ENCODE assay signal across 9 cellular contexts in genomic region chr9:136345281-136346156, GRCh38. TPM values are rescaled to one million over a fixed set of nuclear protein-coding genes. Genes with fewer than 3 reads are reported as not detected.
DNase-seq lines count a peak whose midpoint lies in the region; ATAC-seq, FAIRE-seq and TF ChIP-seq lines count a peak whose summit lies in the region.
"Had no signal": no experiment of that assay in that cellular context is flagged by ENCODE, and none has a peak within 500 bp of the region (broad histone marks: within the 10 kb centered on the region; RNA-seq: fewer than 3 reads in every experiment).

No MANE protein-coding gene starts in this region.

- peak overlapping the region; percentile 6 for H3K4me3 Mint-ChIP-seq in chondrocyte (ENCODE audit: unreplicated experiment)
- H3K4me3 Mint-ChIP-seq: T-helper 1 cell treated with Interleukin-12 subunit alpha and Interleukin-12 subunit beta and Interleukin-4 antibody, amounts not matched to agents 30 μg/mL and 1 μg/mL, for 36 hours had no signal

- 51 to 65% methylated on average over 15 to 41 of the region's 43 CpGs for WGBS in testis, 2 donors

- H3K4me3 ChIP-seq in testis, result no peak overlapping the region

- H3K36me3 Mint-ChIP-seq in chondrocyte (ENCODE audit: low read depth), result no peaks in the 10 kb centered on the region

- peak; percentile 73 for TF ChIP-seq CTCF in chondrocyte (IDR thresholded peaks at IDR 0.05)
- TF ChIP-seq CTCF in testis (IDR thresholded peaks at IDR 0.05), result peak; percentile 19 to 57 (median 30)

- H3K4me1 ChIP-seq in testis, result peaks cover 47% of the 10 kb centered on the region

- H3K36me3 ChIP-seq in testis (ENCODE audit: low read depth, missing control alignments), result no peaks in the 10 kb centered on the region

- no peaks in the 10 kb centered on the region for H3K27me3 Mint-ChIP-seq in chondrocyte (ENCODE audit: low read depth)

- H3K27ac ChIP-seq in testis, result peak overlapping the region; percentile 25 to 29

- H3K27me3 ChIP-seq in testis, result no peaks in the 10 kb centered on the region

- no peaks in the 10 kb centered on the region for H3K9me3 Mint-ChIP-seq in chondrocyte (ENCODE audit: low read depth)
- H3K9me3 Mint-ChIP-seq: T-helper 1 cell treated with Interleukin-12 subunit alpha and Interleukin-12 subunit beta and Interleukin-4 antibody, amounts not matched to agents 30 μg/mL and 1 μg/mL, for 36 hours had no signal

- ATAC-seq in HG02970 (IDR thresholded peaks at IDR 0.05; ENCODE audit: low FRiP score, unreplicated experiment), result no peak

- intact Hi-C loops in testis (cut with DNase I; ENCODE audit: low total_unique reads), result no loop called here

- H3K27ac Mint-ChIP-seq in chondrocyte (ENCODE audit: unreplicated experiment), result peak overlapping the region; percentile 17
- H3K27ac Mint-ChIP-seq: T-helper 1 cell treated with Interleukin-12 subunit alpha and Interleukin-12 subunit beta and Interleukin-4 antibody, amounts not matched to agents 30 μg/mL and 1 μg/mL, for 36 hours had no signal

- TF ChIP-seq POLR2A in testis (IDR thresholded peaks at IDR 0.05), result no peak

- no peaks in the 10 kb centered on the region for H3K9me3 ChIP-seq in testis

- no peak for FAIRE-seq in HTR-8/SVneo (lab: Jason Lieb, UNC)

- DNase-seq in HuH-7 (ENCODE audit: low spot score), result peak; percentile 96
- DNase-seq in chondrocyte (ENCODE audit: low spot score), result no peak
- peak; percentile 15 for DNase-seq in kidney glomerular epithelial cell (lab: John Stamatoyannopoulos, UW)
- peak; percentile 78 for DNase-seq in testis
- no peak for DNase-seq in HTR-8/SVneo (ENCODE audit: insufficient read length, low spot score)
- no peak for DNase-seq in T-helper 2 cell
- DNase-seq in NCI-H69 (lab: John Stamatoyannopoulos, UW), result no peak

- peaks cover 13% of the 10 kb centered on the region for H3K4me1 Mint-ChIP-seq in chondrocyte (ENCODE audit: low read depth)

RNA-seq across cellular contexts. Expression of gene DNLZ, which starts 18.0 kb away (rescaled TPM):
- 16.4 to 19.9 TPM (median 17.7 TPM) in 3 replicates for total RNA-seq in chondrocyte
- 10 to 100 TPM; 48.2 to 51.1 TPM for total RNA-seq in testis
- polyA plus RNA-seq in testis (ENCODE audit: insufficient read depth, low read depth, low replicate concordance), result 14.0 TPM

RNA-seq across cellular contexts. Expression of gene GPSM1, which starts 18.2 kb away (rescaled TPM):
- total RNA-seq in chondrocyte, result 25.3 to 43.5 TPM (median 40.0 TPM) in 3 replicates
- 100 to 1,000 TPM in 1 of 2 donors, 10 to 100 TPM in 1; 84.4 to 101 TPM for total RNA-seq in testis
- 33.5 TPM for polyA plus RNA-seq in testis (ENCODE audit: insufficient read depth, low read depth, low replicate concordance)

RNA-seq across cellular contexts. Expression of gene CARD9, which starts 27.9 kb away (rescaled TPM):
- total RNA-seq in chondrocyte (0.22 to 2.4 TPM (median 1.9 TPM) in 3 replicates), testis (1 to 10 TPM; 3.5 to 3.7 TPM)
- polyA plus RNA-seq in testis (ENCODE audit: insufficient read depth, low read depth, low replicate concordance), result 1.8 TPM

RNA-seq across cellular contexts. Expression of gene CCDC187, which starts 41.6 kb away (rescaled TPM):
- total RNA-seq in chondrocyte (not detected in 3 replicates), testis (10 to 100 TPM; 13.8 to 61.5 TPM)
- 33.4 TPM for polyA plus RNA-seq in testis (ENCODE audit: insufficient read depth, low read depth, low replicate concordance)

RNA-seq across cellular contexts. Expression of gene SNAPC4, which starts 54.5 kb away (rescaled TPM):
- total RNA-seq in chondrocyte, result 7.6 to 8.4 TPM (median 7.9 TPM) in 3 replicates
- total RNA-seq in testis, result 10 to 100 TPM; 29.5 to 35.9 TPM
- polyA plus RNA-seq in testis (ENCODE audit: insufficient read depth, low read depth, low replicate concordance), result 21.2 TPM

Comparison
In these comparisons a context has a peak if more than half of its experiments do, and no peak if none do; other contexts are left out.
1. DNase-seq: peak in HuH-7 (single experiment), kidney glomerular epithelial cell (single experiment) and testis (single experiment); none in chondrocyte (single experiment), HTR-8/SVneo (single experiment), T-helper 2 cell (0 of 5) and NCI-H69 (single experiment).